In genomic region chr15:96358006-96358794, GRCh38 we compare ENCODE assay signal across 1 cellular context.
TF ChIP-seq lines count a peak whose summit lies in the region.

No MANE protein-coding gene starts in this region.

TF ChIP-seq in GM23338, 12 proteins besides CTCF, POLR2A, EP300 and RAD21 (continued from another document):
- TF ChIP-seq, protein P1, sequence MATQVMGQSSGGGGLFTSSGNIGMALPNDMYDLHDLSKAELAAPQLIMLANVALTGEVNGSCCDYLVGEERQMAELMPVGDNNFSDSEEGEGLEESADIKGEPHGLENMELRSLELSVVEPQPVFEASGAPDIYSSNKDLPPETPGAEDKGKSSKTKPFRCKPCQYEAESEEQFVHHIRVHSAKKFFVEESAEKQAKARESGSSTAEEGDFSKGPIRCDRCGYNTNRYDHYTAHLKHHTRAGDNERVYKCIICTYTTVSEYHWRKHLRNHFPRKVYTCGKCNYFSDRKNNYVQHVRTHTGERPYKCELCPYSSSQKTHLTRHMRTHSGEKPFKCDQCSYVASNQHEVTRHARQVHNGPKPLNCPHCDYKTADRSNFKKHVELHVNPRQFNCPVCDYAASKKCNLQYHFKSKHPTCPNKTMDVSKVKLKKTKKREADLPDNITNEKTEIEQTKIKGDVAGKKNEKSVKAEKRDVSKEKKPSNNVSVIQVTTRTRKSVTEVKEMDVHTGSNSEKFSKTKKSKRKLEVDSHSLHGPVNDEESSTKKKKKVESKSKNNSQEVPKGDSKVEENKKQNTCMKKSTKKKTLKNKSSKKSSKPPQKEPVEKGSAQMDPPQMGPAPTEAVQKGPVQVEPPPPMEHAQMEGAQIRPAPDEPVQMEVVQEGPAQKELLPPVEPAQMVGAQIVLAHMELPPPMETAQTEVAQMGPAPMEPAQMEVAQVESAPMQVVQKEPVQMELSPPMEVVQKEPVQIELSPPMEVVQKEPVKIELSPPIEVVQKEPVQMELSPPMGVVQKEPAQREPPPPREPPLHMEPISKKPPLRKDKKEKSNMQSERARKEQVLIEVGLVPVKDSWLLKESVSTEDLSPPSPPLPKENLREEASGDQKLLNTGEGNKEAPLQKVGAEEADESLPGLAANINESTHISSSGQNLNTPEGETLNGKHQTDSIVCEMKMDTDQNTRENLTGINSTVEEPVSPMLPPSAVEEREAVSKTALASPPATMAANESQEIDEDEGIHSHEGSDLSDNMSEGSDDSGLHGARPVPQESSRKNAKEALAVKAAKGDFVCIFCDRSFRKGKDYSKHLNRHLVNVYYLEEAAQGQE (IDR thresholded peaks at IDR 0.05; ENCODE audit: unreplicated experiment): no peak
